8 cellular contexts compared by ENCODE assay signal in the genomic region with DNA sequence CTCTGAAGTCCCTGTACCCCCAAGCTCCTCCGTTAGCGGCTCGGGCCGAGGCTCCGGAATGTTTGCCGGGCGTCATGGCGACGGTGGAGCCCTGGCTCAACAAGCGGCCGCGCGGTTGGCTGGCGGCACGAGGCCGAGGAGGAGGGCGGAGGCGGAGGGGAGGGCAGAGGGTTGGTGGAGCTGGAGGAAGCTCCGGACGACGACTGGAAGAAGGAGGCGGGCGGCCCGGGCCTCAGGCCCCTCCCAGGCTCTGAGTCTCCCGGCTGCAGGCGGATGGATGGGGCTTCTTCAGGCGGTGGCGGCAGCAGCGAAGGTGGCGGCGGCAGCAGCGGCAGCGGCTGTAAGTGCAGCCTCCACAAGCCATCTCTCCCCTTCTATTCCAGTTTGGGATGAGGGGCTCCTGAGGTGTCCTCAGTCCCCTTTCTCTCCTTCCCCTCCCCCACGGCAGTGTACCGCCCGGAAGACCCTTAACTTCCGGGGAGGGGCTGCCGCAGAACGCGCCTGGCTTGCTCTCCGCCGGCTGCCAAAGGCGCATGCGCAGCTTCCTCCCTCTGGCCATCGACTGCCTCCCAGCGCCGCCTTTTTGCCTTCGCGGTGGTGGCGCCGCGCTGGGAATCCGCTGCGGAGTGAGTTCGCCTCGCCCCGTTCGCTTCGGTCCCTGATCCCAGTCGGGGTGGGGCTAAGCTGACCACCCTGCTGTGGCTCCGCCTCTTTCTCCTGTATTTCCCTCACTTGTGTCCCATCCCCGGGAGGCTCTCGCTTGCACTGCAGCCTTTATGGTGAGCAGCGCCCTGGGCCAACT. TPM values are rescaled to one million over a fixed set of nuclear protein-coding genes. Genes with fewer than 3 reads are reported as not detected.
DNase-seq lines count a peak whose midpoint lies in the region; ATAC-seq and TF ChIP-seq lines count a peak whose summit lies in the region.

TSS of gene DNAI4 (minus strand) at position 101 of the 802 bp plus-strand sequence. CDS start at position 76, 25 bp downstream.
TSS of gene MIER1 (plus strand) at position 235 of the 802 bp plus-strand sequence. CDS start at position 274, 39 bp downstream.

- peaks cover 25% of the 10 kb centered on the region for H3K4me1 ChIP-seq in CD8-positive, alpha-beta T cell (ENCODE audit: insufficient read depth, low read length)
- peaks cover 0 to 19% (median 1%) of the 10 kb centered on the region in 4 donors for H3K4me1 ChIP-seq in right lobe of liver

- H3K4me3 Mint-ChIP-seq in CD8-positive, alpha-beta T cell = peak within 1 kb of the TSS; percentile 96
- peak within 1 kb of the TSS; percentile 91 for H3K4me3 Mint-ChIP-seq in activated CD4-positive, alpha-beta memory T cell treated with anti-CD3 and anti-CD28 coated beads, Interleukin-2, amount 10 ng/mL, durations not matched to agents 7 days and 5 days

- H3K36me3 Mint-ChIP-seq in CD8-positive, alpha-beta T cell = peaks cover 11% of the 10 kb centered on the region
- H3K36me3 Mint-ChIP-seq in activated CD4-positive, alpha-beta memory T cell treated with anti-CD3 and anti-CD28 coated beads, Interleukin-2, amount 10 ng/mL, durations not matched to agents 7 days and 5 days (ENCODE audit: low read depth) = peaks cover 17% of the 10 kb centered on the region

- POLR2A ChIA-PET in CD8-positive, alpha-beta T cell (lab: Charles Lee) = interaction anchor here (0.8 to 2.0 kb wide), 12 partner anchors 9 to 624 kb away, joined by 3 to 9 read pairs (median 4); partner anchors contain the start of genes SERBP1 and SLC35D1
- POLR2A ChIA-PET in activated CD4-positive, alpha-beta memory T cell treated with anti-CD3 and anti-CD28 coated beads, Interleukin-2, amount 10 ng/mL, durations not matched to agents 7 days and 5 days (lab: Charles Lee) = interaction anchor here (0.6 to 3.2 kb wide), 22 partner anchors 9 to 760 kb away, joined by 3 to 23 read pairs (median 4); partner anchors contain the start of genes GADD45A, SERBP1 and SLC35D1

- peak; percentile 67 for TF ChIP-seq POLR2A in right lobe of liver (IDR thresholded peaks at IDR 0.05)

- H3K4me1 Mint-ChIP-seq in CD8-positive, alpha-beta T cell (ENCODE audit: low read depth) = peaks cover 46% of the 10 kb centered on the region
- H3K4me1 Mint-ChIP-seq in activated CD4-positive, alpha-beta memory T cell treated with anti-CD3 and anti-CD28 coated beads, Interleukin-2, amount 10 ng/mL, durations not matched to agents 7 days and 5 days = peaks cover 49% of the 10 kb centered on the region

- DNase-seq in CD8-positive, alpha-beta T cell = peak; percentile 93 to 97 (median 96)
- peak; percentile 99 for DNase-seq in HK-2 (ENCODE audit: unreplicated experiment)
- DNase-seq in NCI-H82 treated with DMSO at 0.1 percent for 48 hours (lab: John Stamatoyannopoulos, UW; ENCODE audit: unreplicated experiment) = peak; percentile 95
- peak; percentile 99 for DNase-seq in activated CD4-positive, alpha-beta memory T cell treated with anti-CD3 and anti-CD28 coated beads, Interleukin-2, amount 10 ng/mL, durations not matched to agents 7 days and 5 days
- peak; percentile 91 to 98 (median 96) for DNase-seq in dorsolateral prefrontal cortex
- peak; percentile 99 for DNase-seq in right lobe of liver
- peak; percentile 98 for DNase-seq in stimulated activated CD4-positive, alpha-beta T cell treated with anti-CD3 and anti-CD28 coated beads, Interleukin-4, amount 100 ng/mL, for 24 hours

- WGBS in right lobe of liver (ENCODE audit: insufficient coverage, low coverage, low lambda C conversion rate, missing lambda C conversion rate) = 0% methylated on average over 17 of the region's 64 CpGs

- intact Hi-C loops in CD8-positive, alpha-beta T cell (cut with DNase I, micrococcal nuclease) = loop anchor here (1.0 to 5.0 kb wide), 7 partner anchors 8 to 760 kb away; partner anchors contain the start of genes GADD45A (in 1 of the 2), SERBP1 (in 1 of the 2) and SLC35D1 (in 1 of the 2)
- intact Hi-C loops in dorsolateral prefrontal cortex (cut with DNase I) = loop anchor here (2.0 to 10.0 kb wide), 5 partner anchors 50 to 1860 kb away; partner anchors contain the start of gene SLC35D1 (in 1 of the 2)
- intact Hi-C loops in right lobe of liver (cut with DNase I) = no loop called here

- H3K27me3 ChIP-seq in CD8-positive, alpha-beta T cell (ENCODE audit: insufficient read depth, low read length) = no peaks in the 10 kb centered on the region
- H3K27me3 ChIP-seq in dorsolateral prefrontal cortex (no peaks in the 10 kb centered on the region), right lobe of liver (no peaks in the 10 kb centered on the region)

- TF ChIP-seq CTCF in CD8-positive, alpha-beta T cell (IDR thresholded peaks at IDR 0.05) = no peak
- TF ChIP-seq CTCF in dorsolateral prefrontal cortex (IDR thresholded peaks at IDR 0.05 in 54 of 56, conservative IDR thresholded peaks at IDR 0.05 in 2 of 56; ENCODE audit: low read depth in 1 of 56, partially characterized antibody in 56 of 56) = peak in 47 of 56 donors; percentile 5 to 65 (median 47)
- peak in 3 of 4 donors; percentile 21 to 29 (median 28) for TF ChIP-seq CTCF in right lobe of liver (IDR thresholded peaks at IDR 0.05)

- ATAC-seq in CD8-positive, alpha-beta T cell = peak; percentile 91
- ATAC-seq in GM19455 (IDR thresholded peaks at IDR 0.05; ENCODE audit: unreplicated experiment) (peak; percentile 94), right lobe of liver (peak; percentile 94 to 98 (median 96))

- peak within 1 kb of the TSS; percentile 100 for H3K27ac ChIP-seq in CD8-positive, alpha-beta T cell (ENCODE audit: low read depth, low read length)
- H3K27ac ChIP-seq in dorsolateral prefrontal cortex (peak within 1 kb of the TSS; percentile 87 to 99 (median 97)), right lobe of liver (peak within 1 kb of the TSS; percentile 43 to 74 (median 59))

- no peaks in the 10 kb centered on the region for H3K27me3 Mint-ChIP-seq in CD8-positive, alpha-beta T cell (ENCODE audit: low read depth)
- no peaks in the 10 kb centered on the region for H3K27me3 Mint-ChIP-seq in activated CD4-positive, alpha-beta memory T cell treated with anti-CD3 and anti-CD28 coated beads, Interleukin-2, amount 10 ng/mL, durations not matched to agents 7 days and 5 days

- no peaks in the 10 kb centered on the region for H3K9me3 Mint-ChIP-seq in CD8-positive, alpha-beta T cell
- no peaks in the 10 kb centered on the region for H3K9me3 Mint-ChIP-seq in activated CD4-positive, alpha-beta memory T cell treated with anti-CD3 and anti-CD28 coated beads, Interleukin-2, amount 10 ng/mL, durations not matched to agents 7 days and 5 days

- no peaks in the 10 kb centered on the region for H3K36me3 ChIP-seq in CD8-positive, alpha-beta T cell (ENCODE audit: insufficient read depth, low read length)
- H3K36me3 ChIP-seq in right lobe of liver = no peaks in the 10 kb centered on the region

- H3K4me3 ChIP-seq in CD8-positive, alpha-beta T cell (ENCODE audit: low read depth, low read length) = peak within 1 kb of the TSS; percentile 99
- H3K4me3 ChIP-seq in dorsolateral prefrontal cortex = peak within 1 kb of the TSS; percentile 63 to 98 (median 89)
- H3K4me3 ChIP-seq in right lobe of liver = peak within 1 kb of the TSS; percentile 79 to 94 (median 84)

- no peaks in the 10 kb centered on the region for H3K9me3 ChIP-seq in CD8-positive, alpha-beta T cell (ENCODE audit: low read length)
- no peaks in the 10 kb centered on the region for H3K9me3 ChIP-seq in right lobe of liver

- H3K27ac Mint-ChIP-seq in CD8-positive, alpha-beta T cell = peak within 1 kb of the TSS; percentile 93
- H3K27ac Mint-ChIP-seq in activated CD4-positive, alpha-beta memory T cell treated with anti-CD3 and anti-CD28 coated beads, Interleukin-2, amount 10 ng/mL, durations not matched to agents 7 days and 5 days = peak within 1 kb of the TSS; percentile 89

- CTCF ChIA-PET in CD8-positive, alpha-beta T cell (lab: Charles Lee) = interaction anchor here (0.7 to 2.2 kb wide), 7 partner anchors 13 to 246 kb away, joined by 3 to 9 read pairs (median 3); no protein-coding TSS in a partner anchor
- CTCF ChIA-PET in activated CD4-positive, alpha-beta memory T cell treated with anti-CD3 and anti-CD28 coated beads, Interleukin-2, amount 10 ng/mL, durations not matched to agents 7 days and 5 days (lab: Charles Lee) = interaction anchor here (0.8 to 2.2 kb wide), 9 partner anchors 9 to 582 kb away, joined by 3 to 16 read pairs (median 4); partner anchors contain the start of gene SLC35D1

RNA-seq across cellular contexts. Expression of gene DNAI4, which starts in this region (rescaled TPM):
- 1 to 10 TPM; 4.9 to 5.1 TPM for total RNA-seq in CD8-positive, alpha-beta T cell
- 1 to 10 TPM; 1.4 to 2.7 TPM for total RNA-seq in activated CD4-positive, alpha-beta memory T cell treated with anti-CD3 and anti-CD28 coated beads, Interleukin-2, amount 10 ng/mL, durations not matched to agents 7 days and 5 days
- total RNA-seq in dorsolateral prefrontal cortex (10 to 100 TPM; 17.6 to 69.1 (median 35.3) TPM), right lobe of liver (1 to 10 TPM in 4 of 6 experiments, under 1 TPM in 2; 0.80 to 3.4 (median 1.4) TPM)

RNA-seq across cellular contexts. Expression of gene MIER1, which starts in this region (rescaled TPM):
- total RNA-seq in CD8-positive, alpha-beta T cell = 10 to 100 TPM; 94.5 to 96.5 TPM
- 10 to 100 TPM; 61.7 to 62.0 TPM for total RNA-seq in activated CD4-positive, alpha-beta memory T cell treated with anti-CD3 and anti-CD28 coated beads, Interleukin-2, amount 10 ng/mL, durations not matched to agents 7 days and 5 days
- total RNA-seq in dorsolateral prefrontal cortex (10 to 100 TPM; 25.1 to 40.5 (median 32.1) TPM), right lobe of liver (10 to 100 TPM; 11.8 to 27.0 (median 19.3) TPM)

Comparison
In these comparisons a context has a peak if more than half of its experiments do, and no peak if none do; other contexts are left out.
1. Peak in every context shown above with its lines: DNase-seq, ATAC-seq, H3K4me3 ChIP-seq and H3K27ac ChIP-seq.
2. intact Hi-C loops: an anchor here in CD8-positive, alpha-beta T cell (1.0 to 5.0 kb wide) and dorsolateral prefrontal cortex (2.0 to 10.0 kb wide); none called in right lobe of liver.